In genomic region chr11:1793091-1793490, GRCh38 we compare ENCODE assay signal across 14 cellular contexts.
"Had no signal": no experiment of that assay in that cellular context is flagged by ENCODE, and none has a peak within 500 bp of the region (broad histone marks: within the 10 kb centered on the region; RNA-seq: fewer than 3 reads in every experiment).

No MANE protein-coding gene starts in this region.

- ATAC-seq: activated CD4-positive, CD25-positive, alpha-beta regulatory T cell treated with anti-CD3 and anti-CD28 coated beads, Interleukin-2, amount 50 U/mL, for 24 hours; foreskin keratinocyte; left lobe of liver; mucosa of descending colon had no signal

- H3K4me3 Mint-ChIP-seq: brain, endodermal cell, nephron had no signal

- H3K27ac ChIP-seq: foreskin keratinocyte, sigmoid colon, uterus had no signal

- H3K36me3 ChIP-seq: sigmoid colon, uterus had no signal

- H3K4me1 ChIP-seq: sigmoid colon, uterus had no signal

- H3K36me3 Mint-ChIP-seq: brain had no signal

- H3K9me3 ChIP-seq: mucosa of descending colon, sigmoid colon, uterus had no signal

- H3K4me1 Mint-ChIP-seq: brain, endodermal cell, nephron had no signal

- DNase-seq: activated naive CD4-positive, alpha-beta T cell; cerebellar nuclear complex; dermis blood vessel endothelial cell; endodermal cell; foreskin keratinocyte; head of caudate nucleus; mucosa of descending colon; sigmoid colon; stimulated activated CD4-positive, alpha-beta T cell treated with anti-CD3 and anti-CD28 coated beads, Interleukin-4, amount 100 ng/mL, for 1 hour; uterus had no signal

- H3K27ac Mint-ChIP-seq: brain, endodermal cell, nephron had no signal

- H3K9me3 Mint-ChIP-seq: endodermal cell had no signal

- H3K4me3 ChIP-seq: mucosa of descending colon, sigmoid colon, uterus had no signal

- H3K27me3 ChIP-seq: foreskin keratinocyte, uterus had no signal
